ENCODE assay signal across 15 cellular contexts in the genomic region with DNA sequence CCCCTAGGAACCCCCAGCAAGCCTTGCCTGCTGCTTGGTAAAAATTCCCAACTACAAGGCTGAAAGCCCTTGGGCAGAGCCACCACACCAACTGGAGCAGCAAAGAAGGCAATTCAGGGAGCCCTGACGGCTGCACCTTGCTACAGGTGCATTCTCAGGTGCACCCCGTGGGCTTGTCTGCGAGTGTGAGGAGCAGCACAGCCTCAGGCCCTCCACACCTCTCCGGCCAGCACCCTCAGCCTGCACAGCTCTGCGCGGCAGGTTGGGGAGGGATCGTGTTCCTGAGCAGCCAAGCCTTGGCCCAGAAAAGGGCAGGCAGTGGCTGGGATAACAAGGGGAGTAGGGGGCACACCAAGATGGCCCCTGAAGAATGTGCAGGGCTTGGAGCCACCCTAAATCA.
A peak's percentile ranks its signal among the peaks of the same experiment; 100 is the strongest.
DNase-seq lines count a peak whose midpoint lies in the region; ATAC-seq and TF ChIP-seq lines count a peak whose summit lies in the region.
"Had no signal": no experiment of that assay in that cellular context is flagged by ENCODE, and none has a peak within 500 bp of the region (broad histone marks: within the 10 kb centered on the region; RNA-seq: fewer than 3 reads in every experiment).

No MANE protein-coding gene starts in this region.

- no peak overlapping the region for H3K27ac ChIP-seq in naive thymus-derived CD4-positive, alpha-beta T cell (ENCODE audit: low read depth, low read length)
- peak overlapping the region; percentile 79 for H3K27ac ChIP-seq in temporal lobe (ENCODE audit: low read depth, low read length)
- H3K27ac ChIP-seq: KMS-11 had no signal

- H3K4me1 Mint-ChIP-seq in IgD-negative memory B cell (peaks cover 53 to 76% (median 58%) of the 10 kb centered on the region in 3 donors), glutamatergic neuron (ENCODE audit: low read depth, unreplicated experiment) (peaks cover 26% of the 10 kb centered on the region)
- peaks cover 83% of the 10 kb centered on the region for H3K4me1 Mint-ChIP-seq in central memory CD8-positive, alpha-beta T cell
- H3K4me1 Mint-ChIP-seq in naive thymus-derived CD4-positive, alpha-beta T cell = peaks cover 50 to 92% (median 76%) of the 10 kb centered on the region in 7 donors

- no peak for DNase-seq in central memory CD8-positive, alpha-beta T cell (ENCODE audit: low spot score in 2 of 2)
- no peak for DNase-seq in naive thymus-derived CD4-positive, alpha-beta T cell
- DNase-seq in glutamatergic neuron (no peak), T1000 (lab: John Stamatoyannopoulos, UW) (no peak)
- DNase-seq: activated CD8-positive, alpha-beta memory T cell treated with anti-CD3 and anti-CD28 coated beads, Interleukin-2, amount 10 ng/mL, durations not matched to agents 7 days and 5 days; activated naive CD4-positive, alpha-beta T cell treated with anti-CD3 and anti-CD28 coated beads for 36 hours; effector CD8-positive, alpha-beta T cell; NCI-H1417; NCI-H446; stimulated activated naive CD4-positive, alpha-beta T cell had no signal

- H3K4me3 ChIP-seq in naive thymus-derived CD4-positive, alpha-beta T cell (ENCODE audit: low read length) = no peak overlapping the region
- H3K4me3 ChIP-seq: body of pancreas had no signal

- intact Hi-C loops in naive thymus-derived CD4-positive, alpha-beta T cell (cut with micrococcal nuclease) = loop anchor here in 1 of 2 donors (10.0 kb wide), 2 partner anchors 165 to 225 kb away; a partner anchor contains a TSS

- no peaks in the 10 kb centered on the region for H3K27me3 ChIP-seq in naive thymus-derived CD4-positive, alpha-beta T cell (ENCODE audit: control insufficient read depth in 2 of 2, insufficient read depth in 2 of 2, low read length in 2 of 2)
- H3K27me3 ChIP-seq: body of pancreas had no signal

- POLR2A ChIA-PET in naive thymus-derived CD4-positive, alpha-beta T cell (lab: Charles Lee) = interaction anchor here (0.8 to 1.2 kb wide), 2 partner anchors 13 to 100 kb away, joined by 3 to 4 read pairs; no protein-coding TSS in a partner anchor

- H3K9me3 Mint-ChIP-seq in IgD-negative memory B cell (no peaks in the 10 kb centered on the region), glutamatergic neuron (ENCODE audit: unreplicated experiment) (peaks cover 11% of the 10 kb centered on the region)
- H3K9me3 Mint-ChIP-seq in central memory CD8-positive, alpha-beta T cell = no peaks in the 10 kb centered on the region
- H3K9me3 Mint-ChIP-seq in naive thymus-derived CD4-positive, alpha-beta T cell = no peaks in the 10 kb centered on the region
- H3K9me3 Mint-ChIP-seq: activated naive CD4-positive, alpha-beta T cell treated with anti-CD3 and anti-CD28 coated beads for 36 hours had no signal

- H3K27me3 Mint-ChIP-seq in IgD-negative memory B cell = peaks cover 3% of the 10 kb centered on the region
- no peaks in the 10 kb centered on the region for H3K27me3 Mint-ChIP-seq in central memory CD8-positive, alpha-beta T cell
- no peaks in the 10 kb centered on the region for H3K27me3 Mint-ChIP-seq in naive thymus-derived CD4-positive, alpha-beta T cell
- no peaks in the 10 kb centered on the region for H3K27me3 Mint-ChIP-seq in glutamatergic neuron (ENCODE audit: unreplicated experiment)
- H3K27me3 Mint-ChIP-seq: activated CD8-positive, alpha-beta memory T cell treated with anti-CD3 and anti-CD28 coated beads, Interleukin-2, amount 10 ng/mL, durations not matched to agents 7 days and 5 days had no signal

- TF ChIP-seq CTCF in glutamatergic neuron (IDR thresholded peaks at IDR 0.05; ENCODE audit: partially characterized antibody, unreplicated experiment) = no peak

- peak overlapping the region; percentile 94 to 99 (median 98) for H3K27ac Mint-ChIP-seq in IgD-negative memory B cell
- peak overlapping the region; percentile 99 for H3K27ac Mint-ChIP-seq in central memory CD8-positive, alpha-beta T cell (ENCODE audit: low read depth)
- peak overlapping the region in 7 of 9 donors; percentile 75 to 97 (median 84) for H3K27ac Mint-ChIP-seq in naive thymus-derived CD4-positive, alpha-beta T cell
- H3K27ac Mint-ChIP-seq in glutamatergic neuron (ENCODE audit: unreplicated experiment) = no peak overlapping the region
- H3K27ac Mint-ChIP-seq: activated CD8-positive, alpha-beta memory T cell treated with anti-CD3 and anti-CD28 coated beads, Interleukin-2, amount 10 ng/mL, durations not matched to agents 7 days and 5 days had no signal

- H3K9me3 ChIP-seq in naive thymus-derived CD4-positive, alpha-beta T cell (ENCODE audit: control insufficient read depth in 2 of 3, low read length in 3 of 3) = no peaks in the 10 kb centered on the region
- H3K9me3 ChIP-seq: body of pancreas had no signal

- CTCF ChIA-PET in naive thymus-derived CD4-positive, alpha-beta T cell (lab: Charles Lee) = interaction anchor here (1.5 kb wide), 1 partner anchor 39 kb away, joined by 3 read pairs; no protein-coding TSS in a partner anchor

- H3K4me1 ChIP-seq in naive thymus-derived CD4-positive, alpha-beta T cell (ENCODE audit: control insufficient read depth in 2 of 2, insufficient read depth in 2 of 2, low read length in 2 of 2) = peaks cover 46 to 55% of the 10 kb centered on the region in 2 donors

- no peak for ATAC-seq in central memory CD8-positive, alpha-beta T cell (replicated peaks; ENCODE audit: extremely low read depth, poor library complexity, severe bottlenecking)
- no peak for ATAC-seq in naive thymus-derived CD4-positive, alpha-beta T cell
- ATAC-seq in HG02678 (IDR thresholded peaks at IDR 0.05; ENCODE audit: unreplicated experiment) = no peak
- ATAC-seq: activated CD8-positive, alpha-beta memory T cell treated with anti-CD3 and anti-CD28 coated beads, Interleukin-2, amount 10 ng/mL, durations not matched to agents 7 days and 5 days; body of pancreas had no signal

- H3K4me3 Mint-ChIP-seq in IgD-negative memory B cell = peak overlapping the region in 2 of 4 donors; percentile 86 to 95
- peak overlapping the region; percentile 66 for H3K4me3 Mint-ChIP-seq in central memory CD8-positive, alpha-beta T cell
- H3K4me3 Mint-ChIP-seq in naive thymus-derived CD4-positive, alpha-beta T cell = peak overlapping the region in 3 of 10 donors; percentile 52 to 74 (median 66)
- no peak overlapping the region for H3K4me3 Mint-ChIP-seq in glutamatergic neuron (ENCODE audit: unreplicated experiment)
- H3K4me3 Mint-ChIP-seq: activated CD8-positive, alpha-beta memory T cell treated with anti-CD3 and anti-CD28 coated beads, Interleukin-2, amount 10 ng/mL, durations not matched to agents 7 days and 5 days; activated naive CD4-positive, alpha-beta T cell treated with anti-CD3 and anti-CD28 coated beads for 36 hours had no signal

- H3K36me3 Mint-ChIP-seq in IgD-negative memory B cell (peaks cover 3% of the 10 kb centered on the region), glutamatergic neuron (ENCODE audit: unreplicated experiment) (no peaks in the 10 kb centered on the region)
- H3K36me3 Mint-ChIP-seq in central memory CD8-positive, alpha-beta T cell (ENCODE audit: insufficient read depth) = peaks cover 31% of the 10 kb centered on the region
- peaks cover 0 to 17% (median 5%) of the 10 kb centered on the region in 5 donors for H3K36me3 Mint-ChIP-seq in naive thymus-derived CD4-positive, alpha-beta T cell

- H3K36me3 ChIP-seq in naive thymus-derived CD4-positive, alpha-beta T cell (ENCODE audit: control insufficient read depth in 2 of 3, insufficient read depth in 3 of 3, low read length in 3 of 3) = no peaks in the 10 kb centered on the region
